In genomic region chr1:109622103-109622892, GRCh38 we compare ENCODE assay signal across 13 cellular contexts. TPM values are rescaled to one million over a fixed set of nuclear protein-coding genes. Genes with fewer than 3 reads are reported as not detected.
DNase-seq lines count a peak whose midpoint lies in the region; ATAC-seq and TF ChIP-seq lines count a peak whose summit lies in the region.
"Had no signal": no experiment of that assay in that cellular context is flagged by ENCODE, and none has a peak within 500 bp of the region (broad histone marks: within the 10 kb centered on the region; RNA-seq: fewer than 3 reads in every experiment).

No MANE protein-coding gene starts in this region.

- peaks cover 1% of the 10 kb centered on the region for H3K36me3 Mint-ChIP-seq in activated CD8-positive, alpha-beta memory T cell treated with anti-CD3 and anti-CD28 coated beads, Interleukin-2, amount 10 ng/mL, durations not matched to agents 7 days and 5 days
- H3K36me3 Mint-ChIP-seq in activated CD4-positive, alpha-beta memory T cell treated with anti-CD3 and anti-CD28 coated beads for 36 hours = peaks cover 7% of the 10 kb centered on the region

- no peak for TF ChIP-seq CTCF in fibroblast of the aortic adventitia (IDR thresholded peaks at IDR 0.05; ENCODE audit: insufficient read depth, low read length)

- peak overlapping the region; percentile 99 for H3K4me3 Mint-ChIP-seq in activated CD8-positive, alpha-beta memory T cell treated with anti-CD3 and anti-CD28 coated beads, Interleukin-2, amount 10 ng/mL, durations not matched to agents 7 days and 5 days
- H3K4me3 Mint-ChIP-seq in activated CD4-positive, alpha-beta memory T cell treated with anti-CD3 and anti-CD28 coated beads for 36 hours = peak overlapping the region; percentile 98
- H3K4me3 Mint-ChIP-seq in stimulated activated naive CD8-positive, alpha-beta T cell treated with anti-CD3 and anti-CD28 coated beads, Interleukin-15, amount 100 ng/mL, for 72 hours = peak overlapping the region; percentile 96 to 97

- peak overlapping the region; percentile 98 for H3K27ac Mint-ChIP-seq in activated CD8-positive, alpha-beta memory T cell treated with anti-CD3 and anti-CD28 coated beads, Interleukin-2, amount 10 ng/mL, durations not matched to agents 7 days and 5 days
- peak overlapping the region; percentile 85 for H3K27ac Mint-ChIP-seq in activated CD4-positive, alpha-beta memory T cell treated with anti-CD3 and anti-CD28 coated beads for 36 hours
- H3K27ac Mint-ChIP-seq in stimulated activated naive CD8-positive, alpha-beta T cell treated with anti-CD3 and anti-CD28 coated beads, Interleukin-15, amount 100 ng/mL, for 72 hours = peak overlapping the region; percentile 71 to 83

- H3K4me3 ChIP-seq in fibroblast of the aortic adventitia (ENCODE audit: low read depth, low read length) = peak overlapping the region; percentile 96

- intact Hi-C loops in activated CD4-positive, alpha-beta memory T cell treated with anti-CD3 and anti-CD28 coated beads for 36 hours (cut with micrococcal nuclease) = loop anchor here (5.0 kb wide), 2 partner anchors 120 to 340 kb away; partner anchors contain the start of gene PSRC1

- no peak for ATAC-seq in activated CD8-positive, alpha-beta memory T cell treated with anti-CD3 and anti-CD28 coated beads, Interleukin-2, amount 10 ng/mL, durations not matched to agents 7 days and 5 days
- no peak for ATAC-seq in stimulated activated naive CD8-positive, alpha-beta T cell treated with anti-CD3 and anti-CD28 coated beads, Interleukin-15, amount 100 ng/mL, for 72 hours
- no peak for ATAC-seq in HG02798 (IDR thresholded peaks at IDR 0.05; ENCODE audit: poor library complexity, unreplicated experiment)

- peak; percentile 39 for DNase-seq in activated CD8-positive, alpha-beta memory T cell treated with anti-CD3 and anti-CD28 coated beads, Interleukin-2, amount 10 ng/mL, durations not matched to agents 7 days and 5 days
- no peak for DNase-seq in activated CD8-positive, alpha-beta memory T cell treated with anti-CD3 and anti-CD28 coated beads for 24 hours
- no peak for DNase-seq in activated CD4-positive, alpha-beta memory T cell treated with anti-CD3 and anti-CD28 coated beads for 36 hours
- DNase-seq in fibroblast of the aortic adventitia (ENCODE audit: low read depth) (no peak), putamen (ENCODE audit: low spot score) (no peak)
- no peak for DNase-seq in stimulated activated naive CD8-positive, alpha-beta T cell treated with anti-CD3 and anti-CD28 coated beads, Interleukin-15, amount 100 ng/mL, for 72 hours
- DNase-seq in stimulated activated CD4-positive, alpha-beta T cell treated with anti-CD3 and anti-CD28 coated beads, Interleukin-2, amount 100 ng/mL, for 24 hours = no peak
- DNase-seq: activated gamma-delta T cell, AML-193 had no signal

- POLR2A ChIA-PET in activated CD4-positive, alpha-beta memory T cell treated with anti-CD3 and anti-CD28 coated beads for 36 hours (lab: Charles Lee) = no interaction called here

- no peaks in the 10 kb centered on the region for H3K9me3 Mint-ChIP-seq in activated CD8-positive, alpha-beta memory T cell treated with anti-CD3 and anti-CD28 coated beads, Interleukin-2, amount 10 ng/mL, durations not matched to agents 7 days and 5 days (ENCODE audit: low read depth)
- H3K9me3 Mint-ChIP-seq in activated CD4-positive, alpha-beta memory T cell treated with anti-CD3 and anti-CD28 coated beads for 36 hours = no peaks in the 10 kb centered on the region
- no peaks in the 10 kb centered on the region for H3K9me3 Mint-ChIP-seq in stimulated activated naive CD8-positive, alpha-beta T cell treated with anti-CD3 and anti-CD28 coated beads, Interleukin-15, amount 100 ng/mL, for 72 hours

- no peaks in the 10 kb centered on the region for H3K27me3 Mint-ChIP-seq in activated CD8-positive, alpha-beta memory T cell treated with anti-CD3 and anti-CD28 coated beads, Interleukin-2, amount 10 ng/mL, durations not matched to agents 7 days and 5 days
- no peaks in the 10 kb centered on the region for H3K27me3 Mint-ChIP-seq in activated CD4-positive, alpha-beta memory T cell treated with anti-CD3 and anti-CD28 coated beads for 36 hours
- no peaks in the 10 kb centered on the region for H3K27me3 Mint-ChIP-seq in stimulated activated naive CD8-positive, alpha-beta T cell treated with anti-CD3 and anti-CD28 coated beads, Interleukin-15, amount 100 ng/mL, for 72 hours

- H3K4me1 Mint-ChIP-seq in activated CD8-positive, alpha-beta memory T cell treated with anti-CD3 and anti-CD28 coated beads, Interleukin-2, amount 10 ng/mL, durations not matched to agents 7 days and 5 days = peaks cover 50% of the 10 kb centered on the region
- H3K4me1 Mint-ChIP-seq in activated CD4-positive, alpha-beta memory T cell treated with anti-CD3 and anti-CD28 coated beads for 36 hours (ENCODE audit: low read depth) = peaks cover 44% of the 10 kb centered on the region
- peaks cover 68% of the 10 kb centered on the region for H3K4me1 Mint-ChIP-seq in stimulated activated naive CD8-positive, alpha-beta T cell treated with anti-CD3 and anti-CD28 coated beads, Interleukin-15, amount 100 ng/mL, for 72 hours

- CTCF ChIA-PET in activated CD8-positive, alpha-beta memory T cell treated with anti-CD3 and anti-CD28 coated beads, Interleukin-2, amount 10 ng/mL, durations not matched to agents 7 days and 5 days (lab: Charles Lee) = interaction anchor here (1.0 to 9.1 kb wide), 2 partner anchors 15 to 77 kb away, joined by 3 to 112 read pairs; no protein-coding TSS in a partner anchor
- CTCF ChIA-PET in activated CD4-positive, alpha-beta memory T cell treated with anti-CD3 and anti-CD28 coated beads for 36 hours (lab: Charles Lee) = interaction anchor here (0.8 to 3.6 kb wide), 4 partner anchors 8 to 132 kb away, joined by 3 to 17 read pairs (median 6); no protein-coding TSS in a partner anchor

RNA-seq across cellular contexts. Expression of gene AMPD2, which starts 2.7 kb away (rescaled TPM):
- total RNA-seq in activated CD8-positive, alpha-beta memory T cell treated with anti-CD3 and anti-CD28 coated beads, Interleukin-2, amount 10 ng/mL, durations not matched to agents 7 days and 5 days = 100 to 1,000 TPM in 1 of 2 experiments, 10 to 100 TPM in 1; 90.4 to 113 TPM
- 10 to 100 TPM; 79.1 to 93.3 TPM for total RNA-seq in activated CD4-positive, alpha-beta memory T cell treated with anti-CD3 and anti-CD28 coated beads for 36 hours
- 52.0 and 67.2 TPM in 2 replicates for total RNA-seq in fibroblast of the aortic adventitia (ENCODE audit: low replicate concordance)

RNA-seq across cellular contexts. Expression of gene GNAT2, which starts 2.9 kb away (rescaled TPM):
- not detected for total RNA-seq in activated CD8-positive, alpha-beta memory T cell treated with anti-CD3 and anti-CD28 coated beads, Interleukin-2, amount 10 ng/mL, durations not matched to agents 7 days and 5 days
- under 1 TPM; 0.29 to 0.31 TPM for total RNA-seq in activated CD4-positive, alpha-beta memory T cell treated with anti-CD3 and anti-CD28 coated beads for 36 hours
- total RNA-seq in fibroblast of the aortic adventitia (ENCODE audit: low replicate concordance) = 0.18 TPM in 1 of 2 replicates, not detected in the other
- total RNA-seq: LHCN-M2, skeletal muscle tissue, tibial nerve had no signal

RNA-seq across cellular contexts. Expression of gene GSTM4, which starts 33.6 kb away (rescaled TPM):
- total RNA-seq in activated CD8-positive, alpha-beta memory T cell treated with anti-CD3 and anti-CD28 coated beads, Interleukin-2, amount 10 ng/mL, durations not matched to agents 7 days and 5 days = 1 to 10 TPM; 5.7 to 6.7 TPM
- total RNA-seq in activated CD4-positive, alpha-beta memory T cell treated with anti-CD3 and anti-CD28 coated beads for 36 hours = 10 to 100 TPM in 1 of 2 experiments, 1 to 10 TPM in 1; 8.2 to 12.0 TPM
- 8.7 and 31.6 TPM in 2 replicates for total RNA-seq in fibroblast of the aortic adventitia (ENCODE audit: low replicate concordance)

RNA-seq across cellular contexts. Expression of gene GSTM2, which starts 45.6 kb away (rescaled TPM):
- total RNA-seq in activated CD8-positive, alpha-beta memory T cell treated with anti-CD3 and anti-CD28 coated beads, Interleukin-2, amount 10 ng/mL, durations not matched to agents 7 days and 5 days = 10 to 100 TPM in 1 of 2 experiments, 1 to 10 TPM in 1; 8.0 to 17.8 TPM
- 10 to 100 TPM in 1 of 2 experiments, 1 to 10 TPM in 1; 8.2 to 11.9 TPM for total RNA-seq in activated CD4-positive, alpha-beta memory T cell treated with anti-CD3 and anti-CD28 coated beads for 36 hours
- 14.1 and 27.7 TPM in 2 replicates for total RNA-seq in fibroblast of the aortic adventitia (ENCODE audit: low replicate concordance)
